In genomic region chrX:132022115-132022862, GRCh38 we compare ENCODE assay signal across 8 cellular contexts. TPM values are rescaled to one million over a fixed set of nuclear protein-coding genes. Genes with fewer than 3 reads are reported as not detected.
DNase-seq lines count a peak whose midpoint lies in the region; ATAC-seq, FAIRE-seq and TF ChIP-seq lines count a peak whose summit lies in the region.

No MANE protein-coding gene starts in this region.

- H3K27ac ChIP-seq in BLaER1 (peak overlapping the region; percentile 91), upper lobe of left lung (peak overlapping the region in 2 of 4 donors; percentile 79 to 82)

- TF ChIP-seq POLR2A in upper lobe of left lung (IDR thresholded peaks at IDR 0.05): no peak

- DNase-seq in GM19239 (ENCODE audit: insufficient read length, low spot score): no peak
- peak; percentile 5 for DNase-seq in astrocyte of the spinal cord (ENCODE audit: low read depth, low spot score)
- no peak for DNase-seq in kidney epithelial cell (ENCODE audit: low read depth)
- DNase-seq in upper lobe of left lung: no peak
- DNase-seq in D721Med (ENCODE audit: insufficient read length, low spot score): no peak
- no peak for DNase-seq in GF-D8 (lab: John Stamatoyannopoulos, UW)

- in situ Hi-C loops in astrocyte of the spinal cord (cut with HindIII; ENCODE audit: low sequenced_read_pairs): no loop called here

- H3K79me2 ChIP-seq in Loucy (ENCODE audit: insufficient read depth, low read length): peaks cover 63% of the 10 kb centered on the region

- FAIRE-seq in GM19239 (lab: Jason Lieb, UNC): peak; percentile 83
- FAIRE-seq in D721Med (lab: Jason Lieb, UNC): no peak

- TF ChIP-seq CTCF in Loucy (conservative IDR thresholded peaks at IDR 0.05; ENCODE audit: low read length) (peak; percentile 41), astrocyte of the spinal cord (IDR thresholded peaks at IDR 0.05; ENCODE audit: low read depth, low read length) (peak; percentile 17), kidney epithelial cell (IDR thresholded peaks at IDR 0.05; ENCODE audit: insufficient read depth, low read length, poor library complexity, severe bottlenecking) (peak; percentile 23), upper lobe of left lung (IDR thresholded peaks at IDR 0.05) (no peak), D721Med (IDR thresholded peaks at IDR 0.05; ENCODE audit: insufficient read depth, missing control alignments) (no peak)

- H3K4me3 ChIP-seq in BLaER1: peak overlapping the region; percentile 87
- H3K4me3 ChIP-seq in Loucy (ENCODE audit: low read length, poor library complexity, severe bottlenecking): peak overlapping the region; percentile 98
- H3K4me3 ChIP-seq in astrocyte of the spinal cord (ENCODE audit: low read depth, low read length): peak overlapping the region; percentile 53
- H3K4me3 ChIP-seq in kidney epithelial cell (ENCODE audit: low read depth, low read length): peak overlapping the region; percentile 56
- H3K4me3 ChIP-seq in upper lobe of left lung: peak overlapping the region in 3 of 4 donors; percentile 47 to 73 (median 63)

- peak; percentile 8 to 9 for ATAC-seq in upper lobe of left lung (ENCODE audit: low FRiP score in 2 of 2)

- 16 to 45% methylated on average over 11 to 19 of the region's 19 CpGs for WGBS in upper lobe of left lung, 2 donors

- peaks cover 23% of the 10 kb centered on the region for H3K4me1 ChIP-seq in BLaER1
- H3K4me1 ChIP-seq in Loucy (ENCODE audit: insufficient read depth, low read length, poor library complexity, severe bottlenecking): peaks cover 49% of the 10 kb centered on the region
- H3K4me1 ChIP-seq in upper lobe of left lung: peaks cover 0 to 14% (median 0%) of the 10 kb centered on the region in 4 donors

- H3K27me3 ChIP-seq in BLaER1 (peaks cover 92% of the 10 kb centered on the region), Loucy (ENCODE audit: insufficient read depth, low read length, poor library complexity, severe bottlenecking) (no peaks in the 10 kb centered on the region), kidney epithelial cell (ENCODE audit: control insufficient read depth, insufficient read depth, low read length) (no peaks in the 10 kb centered on the region), upper lobe of left lung (no peaks in the 10 kb centered on the region)

- H3K9ac ChIP-seq in BLaER1 (peak overlapping the region; percentile 87), Loucy (ENCODE audit: low read depth, low read length, poor library complexity, severe bottlenecking) (peak overlapping the region; percentile 98)

- no peaks in the 10 kb centered on the region for H3K36me3 ChIP-seq in BLaER1
- no peaks in the 10 kb centered on the region for H3K36me3 ChIP-seq in Loucy (ENCODE audit: insufficient read depth, low read length)
- no peaks in the 10 kb centered on the region for H3K36me3 ChIP-seq in kidney epithelial cell (ENCODE audit: control insufficient read depth, insufficient read depth, low read length)
- no peaks in the 10 kb centered on the region for H3K36me3 ChIP-seq in upper lobe of left lung

- H3F3A ChIP-seq in Loucy (ENCODE audit: low read depth): no peaks in the 10 kb centered on the region

- no peaks in the 10 kb centered on the region for H3K9me2 ChIP-seq in Loucy (replicated peaks; ENCODE audit: low read depth, low read length)

- H2AFZ ChIP-seq in Loucy (ENCODE audit: low read length): peak overlapping the region; percentile 73

- TF ChIP-seq EP300 in upper lobe of left lung (IDR thresholded peaks at IDR 0.05): no peak

- H3K9me3 ChIP-seq in BLaER1 (peaks cover 5% of the 10 kb centered on the region; the same call in 1 of the 2 replicates), Loucy (ENCODE audit: insufficient read depth, low read depth, low read length) (no peaks in the 10 kb centered on the region), upper lobe of left lung (no peaks in the 10 kb centered on the region)

- H4K20me1 ChIP-seq in BLaER1: peaks cover 25% of the 10 kb centered on the region
- H4K20me1 ChIP-seq in Loucy (ENCODE audit: insufficient read depth, low read length, poor library complexity, severe bottlenecking): peaks cover 31% of the 10 kb centered on the region

- H3K4me2 ChIP-seq in BLaER1: peak overlapping the region; percentile 77
- peak overlapping the region; percentile 98 for H3K4me2 ChIP-seq in Loucy (ENCODE audit: low read depth, low read length, poor library complexity, severe bottlenecking)

RNA-seq across cellular contexts. Expression of gene STK26, which starts 0.8 kb away (rescaled TPM):
- 18.7 and 20.7 TPM in 2 replicates for total RNA-seq in kidney epithelial cell
- 10 to 100 TPM in 4 of 6 donors, 1 to 10 TPM in 2; 2.9 to 14.0 (median 11.1) TPM for total RNA-seq in upper lobe of left lung

Comparison
In these comparisons a context has a peak if more than half of its experiments do, and no peak if none do; other contexts are left out.
1. CTCF ChIP-seq: peak in Loucy (single experiment), astrocyte of the spinal cord (single experiment) and kidney epithelial cell (single experiment); none in upper lobe of left lung (0 of 6) and D721Med (single experiment).
2. Peak in every context shown above with its lines, with median percentiles within 50 percentile points of each other: H3K4me3 ChIP-seq.